ENCODE assay signal across 29 cellular contexts in the genomic region with DNA sequence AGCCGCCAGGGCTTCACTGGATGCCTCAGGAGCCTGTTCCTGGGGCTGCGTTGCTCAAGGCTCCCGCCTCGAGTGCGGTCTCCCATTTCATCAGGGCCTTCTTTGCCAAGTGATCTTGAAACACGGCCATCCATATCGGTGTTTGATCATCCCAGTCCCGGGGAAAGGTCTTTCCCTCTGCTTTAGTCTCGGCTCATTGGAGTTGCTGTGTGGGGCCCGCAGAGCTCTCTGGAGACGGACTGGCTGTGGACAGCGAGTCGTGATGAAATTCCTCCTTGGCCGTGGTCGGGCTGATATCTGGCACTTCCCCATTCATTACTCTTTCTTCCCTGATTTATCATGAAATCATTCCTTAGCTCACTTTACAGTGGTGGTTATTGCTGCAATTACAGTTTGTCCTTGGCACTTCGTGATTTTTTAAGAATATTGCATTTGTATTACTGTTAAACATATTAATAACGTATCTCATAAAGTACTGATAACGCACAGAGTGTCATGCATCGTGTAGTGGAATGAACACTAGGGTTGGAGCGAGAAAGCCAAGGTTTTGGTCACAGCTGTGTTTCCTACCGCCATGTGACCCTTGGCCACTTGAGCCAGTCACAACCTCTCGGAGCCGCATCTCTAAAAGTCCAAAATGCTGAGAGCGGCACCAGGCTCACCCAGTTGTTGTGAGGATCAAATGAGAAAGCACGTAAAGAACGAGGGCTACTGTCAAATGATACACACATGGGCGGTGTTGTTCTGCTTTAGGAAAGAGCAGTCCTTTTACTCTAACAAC.
DNase-seq lines count a peak whose midpoint lies in the region; ATAC-seq and TF ChIP-seq lines count a peak whose summit lies in the region.
"Had no signal": no experiment of that assay in that cellular context is flagged by ENCODE, and none has a peak within 500 bp of the region (broad histone marks: within the 10 kb centered on the region; RNA-seq: fewer than 3 reads in every experiment).

No MANE protein-coding gene starts in this region.

- H3K27me3 ChIP-seq in lower lobe of right lung (ENCODE audit: low read depth) = no peaks in the 10 kb centered on the region
- H3K27me3 ChIP-seq: ascending aorta; BLaER1 treated with 17β-estradiol and CSF1 and Interleukin-3, amounts not matched to agents 10 nM and 100 nM; neural progenitor cell; testis had no signal

- H3K4me1 Mint-ChIP-seq in naive thymus-derived CD8-positive, alpha-beta T cell = no peaks in the 10 kb centered on the region
- H3K4me1 Mint-ChIP-seq: activated CD4-positive, alpha-beta T cell treated with anti-CD3 and anti-CD28 coated beads, Interleukin-2, amount 10 ng/mL, durations not matched to agents 7 days and 5 days; activated naive CD4-positive, alpha-beta T cell treated with anti-CD3 and anti-CD28 coated beads, Interleukin-2, amount 50 U/mL, for 24 hours; central memory CD8-positive, alpha-beta T cell; stimulated activated memory B cell treated with anti-CD40 and anti-IgM and Interleukin-4, amounts not matched to agents 10 μg/mL and 1 μg/mL and 100 μg/mL, for 72 hours had no signal

- TF ChIP-seq CTCF in fibroblast of the aortic adventitia (IDR thresholded peaks at IDR 0.05; ENCODE audit: insufficient read depth, low read length) (no peak), lower lobe of right lung (IDR thresholded peaks at IDR 0.05) (no peak)

- no peaks in the 10 kb centered on the region for H3K9me3 ChIP-seq in lower lobe of right lung
- H3K9me3 ChIP-seq: ascending aorta; BLaER1 treated with 17β-estradiol and CSF1 and Interleukin-3, amounts not matched to agents 10 nM and 100 nM; Caco-2; mucosa of descending colon; testis had no signal

- DNase-seq in MV-4-11 (lab: John Stamatoyannopoulos, UW) = peak; percentile 43
- peak; percentile 78 for DNase-seq in fibroblast of the aortic adventitia (ENCODE audit: low read depth)
- no peak for DNase-seq in lower lobe of right lung
- peak; percentile 52 for DNase-seq in skeletal muscle cell (ENCODE audit: low read depth)
- no peak for DNase-seq in activated T-cell treated with anti-CD3 and anti-CD28 coated beads, Interleukin-2, amount 50 U/mL, for 1 hour
- DNase-seq in naive thymus-derived CD8-positive, alpha-beta T cell = no peak
- DNase-seq: activated CD4-positive, alpha-beta T cell treated with anti-CD3 and anti-CD28 coated beads, Interleukin-2, amount 10 ng/mL, durations not matched to agents 7 days and 5 days; Caco-2; dermis blood vessel endothelial cell; DMS79 treated with DMSO at 0.1 percent for 48 hours; H7; left colon; mucosa of descending colon; NCI-H1417; NCI-H2081 treated with DMSO at 0.1 percent for 48 hours; NCI-H82; stimulated activated CD4-positive, alpha-beta T cell treated with anti-CD3 and anti-CD28 coated beads, Interleukin-4, amount 100 ng/mL, for 1 hour; testis; WERI-Rb-1 had no signal

- H3K4me3 ChIP-seq in fibroblast of the aortic adventitia (ENCODE audit: low read depth, low read length) (no peak overlapping the region), lower lobe of right lung (no peak overlapping the region), skeletal muscle cell (ENCODE audit: low read depth, low read length) (no peak overlapping the region)
- H3K4me3 ChIP-seq: ascending aorta; BLaER1 treated with 17β-estradiol and CSF1 and Interleukin-3, amounts not matched to agents 10 nM and 100 nM; mucosa of descending colon; neural progenitor cell; testis had no signal

- no peaks in the 10 kb centered on the region for H3K27me3 Mint-ChIP-seq in naive thymus-derived CD8-positive, alpha-beta T cell
- H3K27me3 Mint-ChIP-seq: activated CD4-positive, alpha-beta T cell treated with anti-CD3 and anti-CD28 coated beads, Interleukin-2, amount 10 ng/mL, durations not matched to agents 7 days and 5 days; activated naive CD4-positive, alpha-beta T cell treated with anti-CD3 and anti-CD28 coated beads, Interleukin-2, amount 50 U/mL, for 24 hours; central memory CD8-positive, alpha-beta T cell; IgD-negative memory B cell; stimulated activated memory B cell treated with anti-CD40 and anti-IgM and Interleukin-4, amounts not matched to agents 10 μg/mL and 1 μg/mL and 100 μg/mL, for 72 hours had no signal

- POLR2A ChIA-PET in naive thymus-derived CD8-positive, alpha-beta T cell (lab: Charles Lee) = no interaction called here

- intact Hi-C loops in lower lobe of right lung (cut with DNase I) = no loop called here

- peaks cover 9 to 39% (median 36%) of the 10 kb centered on the region in 3 donors for H3K36me3 Mint-ChIP-seq in naive thymus-derived CD8-positive, alpha-beta T cell

- peaks cover 4% of the 10 kb centered on the region for H3K36me3 ChIP-seq in lower lobe of right lung
- H3K36me3 ChIP-seq: neural progenitor cell, WERI-Rb-1 had no signal

- H3K4me3 Mint-ChIP-seq in naive thymus-derived CD8-positive, alpha-beta T cell = no peak overlapping the region
- H3K4me3 Mint-ChIP-seq: activated CD4-positive, alpha-beta T cell treated with anti-CD3 and anti-CD28 coated beads, Interleukin-2, amount 10 ng/mL, durations not matched to agents 7 days and 5 days; activated naive CD4-positive, alpha-beta T cell treated with anti-CD3 and anti-CD28 coated beads, Interleukin-2, amount 50 U/mL, for 24 hours; central memory CD8-positive, alpha-beta T cell; IgD-negative memory B cell; neural progenitor cell; stimulated activated memory B cell treated with anti-CD40 and anti-IgM and Interleukin-4, amounts not matched to agents 10 μg/mL and 1 μg/mL and 100 μg/mL, for 72 hours; T-helper 2 cell treated with Interferon-gamma antibody and Interleukin-4, amounts not matched to agents 5 μg/mL and 100 μg/mL, for 36 hours had no signal

- no peaks in the 10 kb centered on the region for H3K9me3 Mint-ChIP-seq in naive thymus-derived CD8-positive, alpha-beta T cell
- H3K9me3 Mint-ChIP-seq: activated CD4-positive, alpha-beta T cell treated with anti-CD3 and anti-CD28 coated beads, Interleukin-2, amount 10 ng/mL, durations not matched to agents 7 days and 5 days; activated naive CD4-positive, alpha-beta T cell treated with anti-CD3 and anti-CD28 coated beads, Interleukin-2, amount 50 U/mL, for 24 hours; central memory CD8-positive, alpha-beta T cell; neural progenitor cell; stimulated activated memory B cell treated with anti-CD40 and anti-IgM and Interleukin-4, amounts not matched to agents 10 μg/mL and 1 μg/mL and 100 μg/mL, for 72 hours; T-helper 2 cell treated with Interferon-gamma antibody and Interleukin-4, amounts not matched to agents 5 μg/mL and 100 μg/mL, for 36 hours had no signal

- no peak overlapping the region for H3K27ac ChIP-seq in lower lobe of right lung
- H3K27ac ChIP-seq: ascending aorta, neural progenitor cell, testis, WERI-Rb-1 had no signal

- ATAC-seq in lower lobe of right lung (peak; percentile 69 to 72), HG03342 (IDR thresholded peaks at IDR 0.05; ENCODE audit: unreplicated experiment) (no peak), HG03442 (IDR thresholded peaks at IDR 0.05; ENCODE audit: unreplicated experiment) (no peak)
- ATAC-seq in naive thymus-derived CD8-positive, alpha-beta T cell = no peak
- ATAC-seq: left colon; mucosa of descending colon; stimulated activated memory B cell treated with anti-CD40 and anti-IgM and Interleukin-4, amounts not matched to agents 10 μg/mL and 1 μg/mL and 100 μg/mL, for 72 hours had no signal

- H3K27ac Mint-ChIP-seq in naive thymus-derived CD8-positive, alpha-beta T cell = no peak overlapping the region
- H3K27ac Mint-ChIP-seq: activated CD4-positive, alpha-beta T cell treated with anti-CD3 and anti-CD28 coated beads, Interleukin-2, amount 10 ng/mL, durations not matched to agents 7 days and 5 days; activated naive CD4-positive, alpha-beta T cell treated with anti-CD3 and anti-CD28 coated beads, Interleukin-2, amount 50 U/mL, for 24 hours; IgD-negative memory B cell; neural progenitor cell; stimulated activated memory B cell treated with anti-CD40 and anti-IgM and Interleukin-4, amounts not matched to agents 10 μg/mL and 1 μg/mL and 100 μg/mL, for 72 hours; T-helper 2 cell treated with Interferon-gamma antibody and Interleukin-4, amounts not matched to agents 5 μg/mL and 100 μg/mL, for 36 hours had no signal

- H3K4me1 ChIP-seq in lower lobe of right lung = no peaks in the 10 kb centered on the region
- H3K4me1 ChIP-seq: Caco-2, neural progenitor cell, testis had no signal

Comparison
In these comparisons a context has a peak if more than half of its experiments do, and no peak if none do; other contexts are left out.
1. DNase-seq: peak in MV-4-11 (single experiment), fibroblast of the aortic adventitia (single experiment) and skeletal muscle cell (single experiment); none in lower lobe of right lung (single experiment), activated T-cell treated with anti-CD3 and anti-CD28 coated beads, Interleukin-2, amount 50 U/mL, for 1 hour (single experiment) and naive thymus-derived CD8-positive, alpha-beta T cell (0 of 10).
2. ATAC-seq: peak in lower lobe of right lung (2 of 2); none in HG03342 (single experiment), HG03442 (single experiment) and naive thymus-derived CD8-positive, alpha-beta T cell (0 of 2).